Comparison of ENCODE assay signal across 10 cellular contexts in the genomic region with DNA sequence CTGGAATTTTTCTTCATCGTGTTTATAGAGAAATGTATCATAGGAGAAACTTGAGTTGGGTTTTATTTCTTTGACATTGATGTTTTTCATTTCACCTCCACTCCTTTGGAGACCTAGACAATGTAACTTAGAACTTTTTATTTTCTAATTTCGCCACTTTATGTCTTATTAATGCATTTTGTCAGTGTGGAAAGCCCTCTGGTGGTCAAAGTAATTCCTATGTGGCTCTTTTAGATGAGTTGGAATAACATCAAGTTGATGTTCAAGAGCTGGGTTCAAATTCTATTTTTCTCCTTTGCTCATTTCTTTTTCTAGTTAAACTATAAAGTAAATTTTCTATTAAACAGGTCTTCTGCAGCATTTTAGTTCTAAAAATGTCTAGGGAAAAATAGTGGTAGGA.
DNase-seq lines count a peak whose midpoint lies in the region; ATAC-seq, FAIRE-seq and TF ChIP-seq lines count a peak whose summit lies in the region.
"Had no signal": no experiment of that assay in that cellular context is flagged by ENCODE, and none has a peak within 500 bp of the region (broad histone marks: within the 10 kb centered on the region; RNA-seq: fewer than 3 reads in every experiment).

No MANE protein-coding gene starts in this region.

- CTCF ChIA-PET in CD8-positive, alpha-beta memory T cell (lab: Charles Lee), result no interaction called here

- H3K27ac Mint-ChIP-seq in CD8-positive, alpha-beta memory T cell, result no peak overlapping the region

- no peaks in the 10 kb centered on the region for H3K4me1 Mint-ChIP-seq in CD8-positive, alpha-beta memory T cell

- H3K27me3 Mint-ChIP-seq in CD8-positive, alpha-beta memory T cell, result peaks cover 0 to 3% of the 10 kb centered on the region in 2 donors

- H3K27ac ChIP-seq in adrenal gland (no peak overlapping the region), transverse colon (no peak overlapping the region)
- H3K27ac ChIP-seq in CD8-positive, alpha-beta memory T cell (ENCODE audit: low read depth, low read length), result no peak overlapping the region

- TF ChIP-seq CTCF in adrenal gland (IDR thresholded peaks at IDR 0.05) (peak; percentile 28 to 65 (median 52)), transverse colon (IDR thresholded peaks at IDR 0.05) (peak; percentile 44 to 57 (median 52))

- TF ChIP-seq EP300 in transverse colon (IDR thresholded peaks at IDR 0.05; ENCODE audit: low read depth), result no peak

- WGBS in adrenal gland, 4 donors, result 69 to 81% (median 76%) methylated on average over 2 of the region's 2 CpGs
- 51% methylated on average over 2 of the region's 2 CpGs for WGBS in transverse colon (ENCODE audit: low coverage in 1 of 2), 2 donors

- H3K4me3 ChIP-seq in adrenal gland (no peak overlapping the region), transverse colon (no peak overlapping the region)
- no peak overlapping the region for H3K4me3 ChIP-seq in CD8-positive, alpha-beta memory T cell (ENCODE audit: low read length)

- intact Hi-C loops in adrenal gland (cut with DNase I) (loop anchor here in 1 of 2 donors (5.0 kb wide), 1 partner anchor 508 kb away; the partner anchor contains the start of gene ZNF503), transverse colon (cut with DNase I; ENCODE audit: low total_unique reads) (loop anchor here (10.0 kb wide), 1 partner anchor 515 kb away; no protein-coding TSS in a partner anchor)

- H3K36me3 ChIP-seq in adrenal gland (replicated peaks in 1 of 2) (no peaks in the 10 kb centered on the region), transverse colon (no peaks in the 10 kb centered on the region)
- H3K36me3 ChIP-seq in CD8-positive, alpha-beta memory T cell (ENCODE audit: insufficient read depth, low read length), result no peaks in the 10 kb centered on the region

- peak; percentile 3 for DNase-seq in NCI-H1092 treated with DMSO at 0.1 percent for 48 hours (lab: John Stamatoyannopoulos, UW)
- DNase-seq in NCI-H1092 (lab: John Stamatoyannopoulos, UW), result no peak
- DNase-seq in adrenal gland, result peak in 1 of 7 donors; percentile 11
- DNase-seq in transverse colon, result no peak
- no peak for DNase-seq in CD8-positive, alpha-beta memory T cell
- no peak for DNase-seq in activated CD8-positive, alpha-beta memory T cell treated with anti-CD3 and anti-CD28 coated beads for 24 hours
- DNase-seq: NCI-H1417 treated with DMSO at 0.1 percent for 48 hours; stimulated activated CD4-positive, alpha-beta T cell treated with anti-CD3 and anti-CD28 coated beads, Interleukin-4, amount 100 ng/mL, for 24 hours had no signal

- no peak for ATAC-seq in GM19023 (IDR thresholded peaks at IDR 0.05; ENCODE audit: unreplicated experiment)

- POLR2A ChIA-PET in CD8-positive, alpha-beta memory T cell (lab: Charles Lee), result no interaction called here

- peak; percentile 9 for FAIRE-seq in islet of Langerhans (lab: Jason Lieb, UNC)

- in situ Hi-C loops in transverse colon (cut with MboI; ENCODE audit: low pct_ligation_motif_present in 1 of 4, low pct_unique_long_range_greater_than_20kb in 1 of 4, low sequenced_read_pairs in 3 of 4), result loop anchor here in 3 of 4 donors (25.0 kb wide), 2 partner anchors 498 to 523 kb away; partner anchors contain the start of gene ZNF503 (in 2 of the 3)

- no peaks in the 10 kb centered on the region for H3K36me3 Mint-ChIP-seq in CD8-positive, alpha-beta memory T cell

- H3K9me3 ChIP-seq in adrenal gland (replicated peaks in 1 of 3) (no peaks in the 10 kb centered on the region), transverse colon (no peaks in the 10 kb centered on the region)
- H3K9me3 ChIP-seq in CD8-positive, alpha-beta memory T cell (ENCODE audit: low read length), result no peaks in the 10 kb centered on the region

- TF ChIP-seq POLR2A in adrenal gland (IDR thresholded peaks at IDR 0.05), result no peak
- TF ChIP-seq POLR2A in transverse colon (IDR thresholded peaks at IDR 0.05), result no peak

- H3K4me3 Mint-ChIP-seq in CD8-positive, alpha-beta memory T cell, result no peak overlapping the region

- H3K27me3 ChIP-seq in adrenal gland, result no peaks in the 10 kb centered on the region
- no peaks in the 10 kb centered on the region for H3K27me3 ChIP-seq in transverse colon
- H3K27me3 ChIP-seq in CD8-positive, alpha-beta memory T cell (ENCODE audit: insufficient read depth, low read length, poor library complexity, severe bottlenecking), result no peaks in the 10 kb centered on the region

- H3K4me1 ChIP-seq in adrenal gland (replicated peaks in 1 of 2) (no peaks in the 10 kb centered on the region), transverse colon (no peaks in the 10 kb centered on the region)
- no peaks in the 10 kb centered on the region for H3K4me1 ChIP-seq in CD8-positive, alpha-beta memory T cell (ENCODE audit: insufficient read depth, low read length)

- peaks cover 0 to 2% (median 0%) of the 10 kb centered on the region in 5 donors for H3K9me3 Mint-ChIP-seq in CD8-positive, alpha-beta memory T cell
